ENCODE assay signal across 1 cellular context in the genomic region with DNA sequence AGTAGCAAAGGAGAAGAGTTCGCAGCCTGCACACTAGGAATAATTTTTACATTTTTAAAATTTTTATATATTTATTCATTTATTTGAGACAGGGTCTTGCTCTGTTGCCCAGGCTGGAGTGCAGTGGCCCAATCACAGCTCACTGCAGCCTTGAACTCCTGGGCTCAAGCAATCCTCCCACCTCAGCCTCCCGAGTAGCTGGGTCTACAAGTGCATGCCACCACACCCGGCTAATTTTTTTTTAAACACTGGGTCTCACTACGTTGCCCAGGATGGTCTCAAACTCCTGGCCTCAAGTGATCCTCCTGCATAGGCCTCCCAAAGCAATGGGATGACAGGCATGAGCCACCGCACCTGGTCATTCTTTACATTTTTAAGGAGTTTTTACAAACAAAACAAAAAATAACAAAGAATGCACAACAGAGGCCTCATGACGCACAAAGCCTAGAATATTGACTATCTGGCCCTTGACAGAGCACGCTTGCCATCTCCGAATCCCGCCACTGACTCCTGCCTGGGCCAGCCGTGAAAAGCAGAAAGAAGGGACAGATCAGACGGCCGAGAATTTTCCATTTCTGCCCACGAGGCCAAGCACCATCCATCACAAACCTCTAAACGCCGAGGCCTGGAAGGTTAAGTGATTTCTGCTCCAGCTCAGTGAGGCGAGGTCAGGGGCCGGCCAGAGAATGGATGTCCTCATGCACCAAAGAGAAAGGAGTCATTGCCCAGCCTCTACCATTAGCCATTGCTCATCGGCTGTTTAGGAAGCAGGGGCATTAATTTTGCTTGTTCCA.
TF ChIP-seq lines count a peak whose summit lies in the region.

No MANE protein-coding gene starts in this region.

TF ChIP-seq in K562, 482 proteins besides CTCF, POLR2A, EP300 and RAD21:
- TF ChIP-seq ZNF121 (CRISPR knock-in tag; conservative IDR thresholded peaks at IDR 0.05) = peak; percentile 74
- TF ChIP-seq, protein P1, sequence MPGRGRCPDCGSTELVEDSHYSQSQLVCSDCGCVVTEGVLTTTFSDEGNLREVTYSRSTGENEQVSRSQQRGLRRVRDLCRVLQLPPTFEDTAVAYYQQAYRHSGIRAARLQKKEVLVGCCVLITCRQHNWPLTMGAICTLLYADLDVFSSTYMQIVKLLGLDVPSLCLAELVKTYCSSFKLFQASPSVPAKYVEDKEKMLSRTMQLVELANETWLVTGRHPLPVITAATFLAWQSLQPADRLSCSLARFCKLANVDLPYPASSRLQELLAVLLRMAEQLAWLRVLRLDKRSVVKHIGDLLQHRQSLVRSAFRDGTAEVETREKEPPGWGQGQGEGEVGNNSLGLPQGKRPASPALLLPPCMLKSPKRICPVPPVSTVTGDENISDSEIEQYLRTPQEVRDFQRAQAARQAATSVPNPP (IDR thresholded peaks at IDR 0.05; ENCODE audit: borderline replicate concordance, insufficient read depth, insufficient read length) = no peak
